In the genomic region with DNA sequence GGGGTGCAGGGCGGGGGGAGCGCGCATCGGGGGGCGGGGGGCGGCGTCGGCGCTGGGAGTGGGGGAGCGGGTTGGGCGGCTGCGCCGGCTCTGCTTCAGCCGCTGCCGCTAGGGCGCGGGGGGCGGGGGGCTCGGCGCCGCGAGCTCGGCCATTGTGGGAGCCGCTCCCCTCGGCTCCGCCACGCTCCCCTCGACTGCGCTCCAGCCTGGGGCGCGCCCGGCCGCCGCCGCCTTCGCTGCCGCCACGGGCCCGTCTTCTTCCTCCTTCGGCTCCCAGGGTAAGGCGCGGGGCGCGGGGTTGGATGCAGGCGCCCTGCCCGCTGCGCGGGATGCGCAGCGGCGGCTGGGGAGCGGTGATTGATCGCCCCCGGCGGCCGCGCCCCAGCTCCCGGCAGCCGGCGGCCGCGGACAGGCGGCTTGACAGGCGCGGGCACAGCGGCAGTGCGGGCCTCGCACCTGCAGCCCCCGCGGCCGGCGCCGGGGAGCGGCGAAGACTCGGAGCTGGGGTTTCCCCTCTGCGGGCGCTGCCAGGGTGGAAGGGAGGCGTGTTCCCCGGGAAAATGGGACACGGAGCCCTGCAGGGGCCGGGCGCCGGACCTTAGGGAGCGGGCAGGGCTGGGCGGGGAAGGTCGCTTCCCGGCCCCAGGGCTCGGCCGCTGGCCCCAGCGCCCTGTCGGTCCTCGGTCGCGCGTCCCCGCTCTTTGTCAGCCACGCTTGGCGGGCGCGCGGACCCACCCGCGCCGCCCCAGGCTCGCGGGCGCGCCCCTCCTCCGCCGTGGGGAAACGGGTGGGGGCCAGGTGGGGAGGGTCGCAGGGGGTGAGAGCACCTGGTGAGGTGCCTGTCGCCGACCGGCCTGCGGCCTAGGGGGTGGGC, we compare ENCODE assay signal across 9 cellular contexts. TPM values are rescaled to one million over a fixed set of nuclear protein-coding genes. Genes with fewer than 3 reads are reported as not detected.
A peak's percentile ranks its signal among the peaks of the same experiment; 100 is the strongest.
DNase-seq lines count a peak whose midpoint lies in the region; ATAC-seq, FAIRE-seq and TF ChIP-seq lines count a peak whose summit lies in the region.
"Had no signal": no experiment of that assay in that cellular context is flagged by ENCODE, and none has a peak within 500 bp of the region (broad histone marks: within the 10 kb centered on the region; RNA-seq: fewer than 3 reads in every experiment).

No MANE protein-coding gene starts in this region.

- TF ChIP-seq CTCF in OCI-LY3 (IDR thresholded peaks at IDR 0.05; ENCODE audit: low read depth, low read length) (no peak), bronchial epithelial cell (IDR thresholded peaks at IDR 0.05; ENCODE audit: insufficient read depth, low read length, severe bottlenecking) (no peak), suprapubic skin (IDR thresholded peaks at IDR 0.05) (no peak)

- H3K4me2 ChIP-seq in OCI-LY3 (ENCODE audit: low read length): peak overlapping the region; percentile 32

- no peaks in the 10 kb centered on the region for H3K4me1 ChIP-seq in OCI-LY3 (ENCODE audit: low read length)
- H3K4me1 ChIP-seq in suprapubic skin: peaks cover 28% of the 10 kb centered on the region

- H3K9me3 ChIP-seq in OCI-LY3 (ENCODE audit: insufficient read depth, low read length) (no peaks in the 10 kb centered on the region), suprapubic skin (no peaks in the 10 kb centered on the region)

- TF ChIP-seq POLR2A in suprapubic skin (IDR thresholded peaks at IDR 0.05): no peak

- no peaks in the 10 kb centered on the region for H3K79me2 ChIP-seq in OCI-LY3 (ENCODE audit: low read length)

- ATAC-seq in left lobe of liver: peak; percentile 61
- no peak for ATAC-seq in GM21447 (IDR thresholded peaks at IDR 0.05; ENCODE audit: unreplicated experiment)

- no peak overlapping the region for H2AFZ ChIP-seq in OCI-LY3 (ENCODE audit: low read depth, low read length)

- H3K27ac ChIP-seq in OCI-LY3 (ENCODE audit: low read length) (no peak overlapping the region), suprapubic skin (no peak overlapping the region)

- no peak for FAIRE-seq in bronchial epithelial cell (lab: Jason Lieb, UNC)

- no peak overlapping the region for H3K9ac ChIP-seq in OCI-LY3 (ENCODE audit: low read length)

- H3K27me3 ChIP-seq in OCI-LY3 (ENCODE audit: low read depth, low read length) (no peaks in the 10 kb centered on the region), bronchial epithelial cell (ENCODE audit: control insufficient read depth, insufficient read depth, low read length) (peaks cover 22% of the 10 kb centered on the region), suprapubic skin (peaks cover 10% of the 10 kb centered on the region)

- DNase-seq in NCI-H2107 (lab: John Stamatoyannopoulos, UW): peak; percentile 98
- DNase-seq in NCI-H2107 treated with DMSO at 0.1 percent for 48 hours (lab: John Stamatoyannopoulos, UW; ENCODE audit: unreplicated experiment): no peak
- DNase-seq in bronchial epithelial cell (ENCODE audit: low read depth): no peak
- DNase-seq in left lobe of liver (ENCODE audit: low spot score): no peak
- no peak for DNase-seq in suprapubic skin (ENCODE audit: low spot score in 2 of 2)
- no peak for DNase-seq in DMS153 (lab: John Stamatoyannopoulos, UW)
- DNase-seq: DND-41 had no signal

- H4K20me1 ChIP-seq in OCI-LY3 (ENCODE audit: insufficient read depth, low read length): no peaks in the 10 kb centered on the region

- H3K36me3 ChIP-seq in OCI-LY3 (replicated peaks; ENCODE audit: low read depth, low read length) (no peaks in the 10 kb centered on the region), bronchial epithelial cell (ENCODE audit: control insufficient read depth, insufficient read depth, low read length) (no peaks in the 10 kb centered on the region), suprapubic skin (no peaks in the 10 kb centered on the region)

- no peak for TF ChIP-seq EP300 in suprapubic skin (IDR thresholded peaks at IDR 0.05)

- H3K4me3 ChIP-seq in OCI-LY3 (ENCODE audit: low read length) (peak overlapping the region; percentile 58), bronchial epithelial cell (ENCODE audit: low read depth, low read length) (peak overlapping the region; percentile 31), suprapubic skin (peak overlapping the region; percentile 76)

- 0% methylated on average over 13 of the region's 117 CpGs for WGBS in suprapubic skin

RNA-seq across cellular contexts. Expression of gene NDUFS5, which starts 55.4 kb away (rescaled TPM):
- total RNA-seq in bronchial epithelial cell (417 and 613 TPM in 2 replicates), left lobe of liver (104 TPM), suprapubic skin (100 to 1,000 TPM; 314 to 371 (median 352) TPM)
